16 cellular contexts compared by ENCODE assay signal in the genomic region with DNA sequence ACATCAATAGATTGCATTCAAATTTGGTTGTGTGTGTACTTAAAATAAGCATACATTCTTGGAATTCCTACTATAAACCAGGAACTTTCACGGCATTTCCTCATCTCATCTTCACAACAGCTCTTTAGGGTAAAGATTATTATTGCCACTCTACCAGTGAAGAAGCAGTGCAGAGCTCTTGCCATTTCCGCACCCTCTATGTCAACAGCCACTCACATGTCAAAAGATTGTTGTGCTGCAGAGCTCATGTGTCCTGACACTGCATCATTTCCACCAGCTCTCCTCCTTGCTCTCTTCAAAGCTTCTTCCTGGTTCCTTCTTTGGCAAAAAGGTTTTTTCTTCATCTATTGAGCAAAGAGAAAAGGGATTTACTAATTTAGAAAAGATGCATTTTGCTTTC. TPM values are rescaled to one million over a fixed set of nuclear protein-coding genes. Genes with fewer than 3 reads are reported as not detected.
A peak's percentile ranks its signal among the peaks of the same experiment; 100 is the strongest.
DNase-seq lines count a peak whose midpoint lies in the region; ATAC-seq, FAIRE-seq and TF ChIP-seq lines count a peak whose summit lies in the region.
"Had no signal": no experiment of that assay in that cellular context is flagged by ENCODE, and none has a peak within 500 bp of the region (broad histone marks: within the 10 kb centered on the region; RNA-seq: fewer than 3 reads in every experiment).

No MANE protein-coding gene starts in this region.

- H2AFZ ChIP-seq in HepG2 (ENCODE audit: low read length) (no peak overlapping the region), H1 (ENCODE audit: low read length) (peak overlapping the region; percentile 27; the same call in 1 of the 2 replicates)

- no peak overlapping the region for H3K23ac ChIP-seq in H1 (ENCODE audit: insufficient read length)

- FAIRE-seq in HepG2 (lab: Jason Lieb, UNC) (no peak), H1 (lab: Jason Lieb, UNC) (no peak)

- H3K56ac ChIP-seq in H1 (replicated peaks; ENCODE audit: insufficient read length, low read depth, low read length), result no peak overlapping the region

- ATAC-seq in HepG2 (no peak), right lobe of liver (no peak)

- H2BK15ac ChIP-seq in H1 (ENCODE audit: low read length), result no peak overlapping the region

- H3K4ac ChIP-seq in H1 (replicated peaks; ENCODE audit: insufficient read length, low read depth, low read length), result no peak overlapping the region

- BruUV-seq in HepG2 (replicated peaks; lab: Mats Ljungman, UMichigan), result no TSS peak

- no peak overlapping the region for H3K4me2 ChIP-seq in HepG2 (ENCODE audit: low read depth, low read length)
- no peak overlapping the region for H3K4me2 ChIP-seq in H1 (ENCODE audit: insufficient read depth in 1 of 2, low read depth in 2 of 2, low read length in 2 of 2)

- no peak overlapping the region for H2BK5ac ChIP-seq in H1 (ENCODE audit: low read depth, low read length)

- H3K14ac ChIP-seq in H1 (ENCODE audit: insufficient read length), result no peak overlapping the region

- no peaks in the 10 kb centered on the region for H3K23me2 ChIP-seq in H1 (ENCODE audit: low read depth, low read length)

- H3K18ac ChIP-seq in H1 (ENCODE audit: extremely low read depth, low read length), result no peak overlapping the region

- H2AK5ac ChIP-seq in H1 (ENCODE audit: low read depth, low read length), result no peak overlapping the region

- CTCF ChIA-PET in HepG2 (lab: Yijun Ruan, JAX; ENCODE audit: low intra/inter-chr PET ratio, low total read pairs) (no interaction called here), H1 (lab: Charles Lee; ENCODE audit: partially characterized antibody) (interaction anchor here (0.6 to 0.9 kb wide), 2 partner anchors 41 to 271 kb away, joined by 3 read pairs; no protein-coding TSS in a partner anchor)

- H3K79me2 ChIP-seq in HepG2 (ENCODE audit: insufficient read depth, low read length) (no peaks in the 10 kb centered on the region), H1 (ENCODE audit: control insufficient read depth in 1 of 2, insufficient read depth in 2 of 2, low read length in 2 of 2) (no peaks in the 10 kb centered on the region)

- H2BK12ac ChIP-seq in H1 (ENCODE audit: low read depth, low read length), result no peak overlapping the region

- no peak for TF ChIP-seq RAD21 in HepG2 (CRISPR knock-in tag; IDR thresholded peaks at IDR 0.05)
- TF ChIP-seq RAD21 in H1 (IDR thresholded peaks at IDR 0.05 in 1 of 2, conservative IDR thresholded peaks at IDR 0.05 in 1 of 2; ENCODE audit: low read depth in 2 of 2, low read length in 2 of 2), result no peak

- H3K9me3 ChIP-seq in HepG2 (ENCODE audit: low read length), result no peaks in the 10 kb centered on the region
- no peaks in the 10 kb centered on the region for H3K9me3 ChIP-seq in right lobe of liver
- no peaks in the 10 kb centered on the region for H3K9me3 ChIP-seq in H1 (ENCODE audit: insufficient read depth in 2 of 2, low read depth in 1 of 2, low read length in 1 of 2)

- H3K36me3 ChIP-seq in HepG2 (replicated peaks in 1 of 2; ENCODE audit: control insufficient read depth in 1 of 2, insufficient read depth in 2 of 2, low read length in 2 of 2) (no peaks in the 10 kb centered on the region), right lobe of liver (no peaks in the 10 kb centered on the region), H1 (ENCODE audit: control insufficient read depth in 2 of 4, insufficient read depth in 4 of 4, low read length in 3 of 4) (no peaks in the 10 kb centered on the region)

- no peak for DNase-seq in HepG2 (ENCODE audit: low spot score)
- DNase-seq in right lobe of liver, result no peak
- peak; percentile 3 for DNase-seq in NCI-H460 (ENCODE audit: extremely low read depth, low read depth)
- no peak for DNase-seq in H1 (ENCODE audit: low read depth in 1 of 2, low spot score in 2 of 2)
- DNase-seq in EL, result no peak
- no peak for DNase-seq in stimulated activated CD4-positive, alpha-beta T cell treated with anti-CD3 and anti-CD28 coated beads, Interleukin-2, amount 100 ng/mL, for 48 hours
- no peak for DNase-seq in foreskin fibroblast
- no peak for DNase-seq in NK-92 (lab: John Stamatoyannopoulos, UW; ENCODE audit: unreplicated experiment)
- DNase-seq: ACHN; C1 segment of cervical spinal cord; Calu3; CD4-positive, alpha-beta T cell; DMS 273 treated with DMSO at 0.1 percent for 48 hours; DND-41; H7 had no signal

- TF ChIP-seq POLR2A in HepG2 (IDR thresholded peaks at IDR 0.05; ENCODE audit: insufficient read depth in 1 of 2, low read depth in 2 of 2, low read length in 2 of 2), result no peak
- TF ChIP-seq POLR2A in right lobe of liver (IDR thresholded peaks at IDR 0.05), result no peak
- no peak for TF ChIP-seq POLR2A in H1 (IDR thresholded peaks at IDR 0.05; ENCODE audit: control extremely low read depth in 1 of 2, low read depth in 2 of 2, low read length in 2 of 2)

- no peak for TF ChIP-seq CTCF in HepG2 (CRISPR knock-in tag; IDR thresholded peaks at IDR 0.05)
- TF ChIP-seq CTCF in right lobe of liver (IDR thresholded peaks at IDR 0.05), result no peak
- TF ChIP-seq CTCF in H1 (IDR thresholded peaks at IDR 0.05; ENCODE audit: control extremely low read depth in 1 of 3, insufficient read depth in 1 of 3, low read depth in 1 of 3, low read length in 3 of 3), result no peak
- TF ChIP-seq CTCF in foreskin fibroblast (IDR thresholded peaks at IDR 0.05; ENCODE audit: low read depth, low read length), result no peak

- no peak overlapping the region for H3K27ac ChIP-seq in HepG2 (ENCODE audit: extremely low read length, insufficient read depth, low read length)
- no peak overlapping the region for H3K27ac ChIP-seq in right lobe of liver
- no peak overlapping the region for H3K27ac ChIP-seq in H1 (ENCODE audit: low read depth, low read length)

- no peak for TF ChIP-seq EP300 in HepG2 (IDR thresholded peaks at IDR 0.05; ENCODE audit: low read depth in 2 of 2, low read length in 2 of 2)
- TF ChIP-seq EP300 in HepG2 (CRISPR knock-in tag; IDR thresholded peaks at IDR 0.05; ENCODE audit: borderline replicate concordance), result no peak
- no peak for TF ChIP-seq EP300 in H1 (IDR thresholded peaks at IDR 0.05; ENCODE audit: borderline replicate concordance in 1 of 2, low read depth in 2 of 2, low read length in 2 of 2)

- intact Hi-C loops in HepG2 (cut with micrococcal nuclease; ENCODE audit: unreplicated experiment) (no loop called here), right lobe of liver (cut with DNase I) (no loop called here)

- H4K20me1 ChIP-seq in HepG2 (ENCODE audit: insufficient read depth, low read length), result no peaks in the 10 kb centered on the region
- H4K20me1 ChIP-seq in H1 (replicated peaks in 1 of 2; ENCODE audit: control insufficient read depth in 1 of 2, insufficient read depth in 2 of 2, low read length in 2 of 2), result no peaks in the 10 kb centered on the region

- POLR2A ChIA-PET in HepG2 (lab: Yijun Ruan, JAX), result no interaction called here
- POLR2A ChIA-PET in H1 (lab: Charles Lee; ENCODE audit: partially characterized antibody), result no interaction called here

- H4K91ac ChIP-seq in H1 (replicated peaks; ENCODE audit: insufficient read length, low read length), result no peak overlapping the region

- H3K79me1 ChIP-seq in H1 (ENCODE audit: low read depth, low read length), result no peaks in the 10 kb centered on the region

- H3K9ac ChIP-seq in HepG2 (ENCODE audit: insufficient read depth, low read depth, low read length), result no peak overlapping the region
- H3K9ac ChIP-seq in H1 (replicated peaks in 1 of 4; ENCODE audit: extremely low read depth in 1 of 4, low read depth in 3 of 4, low read length in 3 of 4), result no peak overlapping the region

- H2BK120ac ChIP-seq in H1 (replicated peaks; ENCODE audit: low read depth, low read length), result no peak overlapping the region

- H3K4me1 ChIP-seq in HepG2 (ENCODE audit: insufficient read depth, low read length), result peaks cover 12% of the 10 kb centered on the region
- no peaks in the 10 kb centered on the region for H3K4me1 ChIP-seq in right lobe of liver
- no peaks in the 10 kb centered on the region; a peak in 3 of 7 replicates for H3K4me1 ChIP-seq in H1 (replicated peaks in 1 of 4; ENCODE audit: control insufficient read depth in 3 of 4, insufficient read depth in 4 of 4, low read length in 3 of 4)

- H3K4me3 ChIP-seq in HepG2 (replicated peaks in 1 of 3; ENCODE audit: insufficient read depth in 1 of 3, low read depth in 2 of 3, low read length in 3 of 3), result no peak overlapping the region
- H3K4me3 ChIP-seq in right lobe of liver, result no peak overlapping the region
- no peak overlapping the region for H3K4me3 ChIP-seq in H1 (ENCODE audit: extremely low read depth in 1 of 4, insufficient read depth in 2 of 4, low read depth in 3 of 4, low read length in 4 of 4)
- no peak overlapping the region for H3K4me3 ChIP-seq in foreskin fibroblast (ENCODE audit: low read depth in 1 of 2, low read length in 2 of 2)

- H3K27me3 ChIP-seq in HepG2 (ENCODE audit: control insufficient read depth in 1 of 2, insufficient read depth in 2 of 2, low read length in 2 of 2) (no peaks in the 10 kb centered on the region; a peak in 2 of 5 replicates), right lobe of liver (no peaks in the 10 kb centered on the region), H1 (replicated peaks in 1 of 4; ENCODE audit: control insufficient read depth in 3 of 4, extremely low read depth in 1 of 4, insufficient read depth in 3 of 4, low read length in 3 of 4) (no peaks in the 10 kb centered on the region; a peak in 1 of 7 replicates)

- H2BK20ac ChIP-seq in H1 (ENCODE audit: low read length), result no peak overlapping the region

- H4K5ac ChIP-seq in H1 (ENCODE audit: insufficient read length, low read depth, low read length), result no peak overlapping the region

- in situ Hi-C loops in HepG2 (cut with HindIII; ENCODE audit: extremely low pct_ligation_motif_present, low pct_unique_long_range_greater_than_20kb), result no loop called here

- 20% methylated on average over 2 of the region's 2 CpGs for WGBS in HepG2 (ENCODE audit: low lambda C conversion rate)
- 100% methylated on average over 1 of the region's 2 CpGs for WGBS in right lobe of liver (ENCODE audit: insufficient coverage, low coverage, low lambda C conversion rate, missing lambda C conversion rate)
- 87% methylated on average over 2 of the region's 2 CpGs; no CpG with 5 or more reads in 1 of the 2 experiments for WGBS in H1 (ENCODE audit: extremely low coverage in 1 of 2, insufficient coverage in 1 of 2, insufficient read length in 1 of 2, insufficient replicate concordance in 2 of 2, low coverage in 1 of 2, low lambda C conversion rate in 2 of 2, missing lambda C conversion rate in 1 of 2), 2 experiments

- H4K8ac ChIP-seq in H1 (ENCODE audit: extremely low read depth, insufficient read depth, low read length), result no peak overlapping the region

RNA-seq across cellular contexts. Expression of a gene that starts 26.5 kb away (rescaled TPM):
- total RNA-seq in HepG2 (2016; rRNA removed; fragmentation: Illumina TruSeq; extraction: Trizol) (12.8 and 13.3 TPM in 2 replicates), right lobe of liver (10 to 100 TPM in 4 of 6 experiments, 1 to 10 TPM in 2; 8.2 to 16.0 (median 11.3) TPM)
- total RNA-seq in HepG2 (2016; cell fraction: cytosol; rRNA removed; fragmentation: Illumina TruSeq; extraction: Trizol; ENCODE audit: low read depth), result 25.3 and 29.3 TPM in 2 replicates
- 11.6 and 12.3 TPM in 2 replicates for total RNA-seq in HepG2 (2016; cell fraction: insoluble cytoplasmic fraction; rRNA removed; fragmentation: Illumina TruSeq; extraction: Trizol)
- total RNA-seq in HepG2 (2016; cell fraction: membrane; rRNA removed; fragmentation: Illumina TruSeq; extraction: Trizol), result 18.9 and 22.5 TPM in 2 replicates
- 23.9 and 26.7 TPM in 2 replicates for total RNA-seq in HepG2 (2016; cell fraction: nucleus; rRNA removed; fragmentation: Illumina TruSeq; extraction: Trizol)
- polyA plus RNA-seq in HepG2 (2011; rRNA removed) (10.8 and 13.6 TPM in 2 replicates), H1 (2011; rRNA removed) (0.67 and 1.0 TPM in 2 replicates)
- 7.7 and 12.3 TPM in 2 replicates for polyA plus RNA-seq in HepG2 (2011; cell fraction: cytosol; rRNA removed)
- polyA plus RNA-seq in HepG2 (2011; cell fraction: nucleus; rRNA removed), result 16.7 and 22.6 TPM in 2 replicates
- polyA plus RNA-seq in HepG2 (2012), result 17.6 and 21.8 TPM in 2 replicates
- polyA plus RNA-seq in HepG2 (2016; cell fraction: cytosol; fragmentation: Illumina TruSeq; extraction: Trizol; ENCODE audit: low read depth), result 1.4 and 1.5 TPM in 2 replicates
- polyA plus RNA-seq in HepG2 (2016; cell fraction: insoluble cytoplasmic fraction; fragmentation: Illumina TruSeq; extraction: Trizol; ENCODE audit: low read depth), result 9.6 and 10.1 TPM in 2 replicates
- polyA plus RNA-seq in HepG2 (2016; cell fraction: membrane; fragmentation: Illumina TruSeq; extraction: Trizol; ENCODE audit: low read depth), result 3.7 TPM in 2 replicates
- 9.3 and 9.7 TPM in 2 replicates for polyA plus RNA-seq in HepG2 (2016; cell fraction: nucleus; fragmentation: Illumina TruSeq; extraction: Trizol; ENCODE audit: insufficient read depth, low read depth)
- 24.0 TPM in 1 of 2 replicates, not detected in the other for polyA minus RNA-seq in HepG2 (2011; rRNA and poly(A)+ RNA removed; ENCODE audit: low replicate concordance)
- 13.0 and 15.2 TPM in 2 replicates for polyA minus RNA-seq in HepG2 (2011; cell fraction: cytosol; rRNA and poly(A)+ RNA removed)
- polyA minus RNA-seq in HepG2 (2011; cell fraction: nucleus; rRNA and poly(A)+ RNA removed), result 98.6 and 130 TPM in 2 replicates
- total RNA-seq in NCI-H460 (2014; rRNA removed; shearing (Covaris generic)), result 1.2 and 1.3 TPM in 2 replicates
- 0.07 and 0.50 TPM in 2 replicates for polyA plus RNA-seq in NCI-H460 (2014; cell fraction: nucleus; rRNA removed)
- 2.1 and 2.4 TPM in 2 replicates for total RNA-seq in H1 (2021; fragmentation: NEBNext Ultra II Directional; extraction: Animal tissue kit (Norgen Biotek cat#: 25700))
- polyA plus RNA-seq in H1 (2011; cell fraction: cytosol; rRNA removed), result 0.84 TPM
- polyA plus RNA-seq in H1 (2011; cell fraction: nucleus; rRNA removed), result 1.7 TPM
- polyA plus RNA-seq in H1 (2012, experiment 1 of 2), result 1.1 to 2.1 TPM (median 1.4 TPM) in 4 replicates
- polyA plus RNA-seq in H1 (2012, experiment 2 of 2), result 0.13 TPM
- 0.59 TPM for polyA plus RNA-seq in H1 (2013, experiment 1 of 2)
- polyA plus RNA-seq in H1 (2013, experiment 2 of 2), result 0.53 TPM
- polyA minus RNA-seq in H1 (2011; rRNA and poly(A)+ RNA removed), result 1.6 and 5.5 TPM in 2 replicates
- polyA minus RNA-seq in H1 (2011; cell fraction: cytosol; rRNA and poly(A)+ RNA removed), result 0.29 TPM
- 9.4 TPM for polyA minus RNA-seq in H1 (2011; cell fraction: nucleus; rRNA and poly(A)+ RNA removed)
- total RNA-seq: A172 had no signal
